8 cellular contexts compared by ENCODE assay signal in genomic region chr1:154334647-154335350, GRCh38. TPM values are rescaled to one million over a fixed set of nuclear protein-coding genes. Genes with fewer than 3 reads are reported as not detected.
A peak's percentile ranks its signal among the peaks of the same experiment; 100 is the strongest.
DNase-seq lines count a peak whose midpoint lies in the region; ATAC-seq lines count a peak whose summit lies in the region.

No MANE protein-coding gene starts in this region.

- DNase-seq in DMS 273 treated with DMSO at 0.1 percent for 48 hours (lab: John Stamatoyannopoulos, UW) (peak; percentile 28), NCI-H82 treated with DMSO at 0.1 percent for 48 hours (lab: John Stamatoyannopoulos, UW; ENCODE audit: unreplicated experiment) (peak; percentile 62), ecto neural progenitor cell (ENCODE audit: low spot score) (peak; percentile 85), memory B cell (ENCODE audit: low spot score in 2 of 2) (peak; percentile 76 to 80)
- peak; percentile 95 for DNase-seq in activated CD8-positive, alpha-beta T cell treated with anti-CD3 and anti-CD28 coated beads, Interleukin-2, amount 10 ng/mL, durations not matched to agents 7 days and 5 days
- peak; percentile 84 to 85 for DNase-seq in stimulated activated CD8-positive, alpha-beta memory T cell treated with anti-CD3 and anti-CD28 coated beads, Interleukin-15, amount 100 ng/mL, for 48 hours (ENCODE audit: low read depth in 2 of 2)

- H3K27me3 Mint-ChIP-seq in activated CD8-positive, alpha-beta T cell treated with anti-CD3 and anti-CD28 coated beads, Interleukin-2, amount 10 ng/mL, durations not matched to agents 7 days and 5 days (ENCODE audit: low read depth): no peaks in the 10 kb centered on the region
- no peaks in the 10 kb centered on the region for H3K27me3 Mint-ChIP-seq in memory B cell

- H3K4me3 Mint-ChIP-seq in activated CD8-positive, alpha-beta T cell treated with anti-CD3 and anti-CD28 coated beads, Interleukin-2, amount 10 ng/mL, durations not matched to agents 7 days and 5 days: peak overlapping the region; percentile 47
- H3K4me3 Mint-ChIP-seq in memory B cell: no peak overlapping the region

- POLR2A ChIA-PET in activated CD8-positive, alpha-beta T cell treated with anti-CD3 and anti-CD28 coated beads, Interleukin-2, amount 10 ng/mL, durations not matched to agents 7 days and 5 days (lab: Charles Lee): interaction anchor here (0.6 to 1.8 kb wide), 3 partner anchors 9 to 62 kb away, joined by 3 to 13 read pairs (median 4); no protein-coding TSS in a partner anchor

- peak overlapping the region; percentile 89 for H3K27ac Mint-ChIP-seq in activated CD8-positive, alpha-beta T cell treated with anti-CD3 and anti-CD28 coated beads, Interleukin-2, amount 10 ng/mL, durations not matched to agents 7 days and 5 days
- H3K27ac Mint-ChIP-seq in memory B cell: peak overlapping the region; percentile 31

- peaks cover 74% of the 10 kb centered on the region for H3K36me3 Mint-ChIP-seq in activated CD8-positive, alpha-beta T cell treated with anti-CD3 and anti-CD28 coated beads, Interleukin-2, amount 10 ng/mL, durations not matched to agents 7 days and 5 days (ENCODE audit: low read depth)
- H3K36me3 Mint-ChIP-seq in memory B cell: peaks cover 31% of the 10 kb centered on the region

- ATAC-seq in HG03108 (IDR thresholded peaks at IDR 0.05; ENCODE audit: unreplicated experiment) (peak; percentile 64), memory B cell (ENCODE audit: low read depth) (peak; percentile 98), HG02885 (IDR thresholded peaks at IDR 0.05; ENCODE audit: poor library complexity, unreplicated experiment) (no peak)
- ATAC-seq in activated CD8-positive, alpha-beta T cell treated with anti-CD3 and anti-CD28 coated beads, Interleukin-2, amount 10 ng/mL, durations not matched to agents 7 days and 5 days: peak; percentile 90

- peaks cover 82% of the 10 kb centered on the region for H3K4me1 Mint-ChIP-seq in activated CD8-positive, alpha-beta T cell treated with anti-CD3 and anti-CD28 coated beads, Interleukin-2, amount 10 ng/mL, durations not matched to agents 7 days and 5 days (ENCODE audit: low read depth)
- peaks cover 11% of the 10 kb centered on the region for H3K4me1 Mint-ChIP-seq in memory B cell

- H3K9me3 Mint-ChIP-seq in activated CD8-positive, alpha-beta T cell treated with anti-CD3 and anti-CD28 coated beads, Interleukin-2, amount 10 ng/mL, durations not matched to agents 7 days and 5 days (ENCODE audit: insufficient read depth): no peaks in the 10 kb centered on the region
- no peaks in the 10 kb centered on the region for H3K9me3 Mint-ChIP-seq in memory B cell

- CTCF ChIA-PET in activated CD8-positive, alpha-beta T cell treated with anti-CD3 and anti-CD28 coated beads, Interleukin-2, amount 10 ng/mL, durations not matched to agents 7 days and 5 days (lab: Charles Lee): interaction anchor here (0.6 to 6.6 kb wide), 64 partner anchors 9 to 602 kb away, joined by 3 to 195 read pairs (median 5); partner anchors contain the start of genes ATP8B2, HAX1, JTB and PMVK

RNA-seq across cellular contexts. Expression of gene ATP8B2, which starts 9.5 kb away (rescaled TPM):
- 10 to 100 TPM; 65.3 to 71.6 TPM for total RNA-seq in activated CD8-positive, alpha-beta T cell treated with anti-CD3 and anti-CD28 coated beads, Interleukin-2, amount 10 ng/mL, durations not matched to agents 7 days and 5 days

RNA-seq across cellular contexts. Expression of gene AQP10, which starts 13.9 kb away (rescaled TPM):
- not detected for total RNA-seq in activated CD8-positive, alpha-beta T cell treated with anti-CD3 and anti-CD28 coated beads, Interleukin-2, amount 10 ng/mL, durations not matched to agents 7 days and 5 days

Comparison
In these comparisons a context has a peak if more than half of its experiments do, and no peak if none do; other contexts are left out.
1. DNase-seq: peak in every context shown above with its lines; median percentile 95 in activated CD8-positive, alpha-beta T cell treated with anti-CD3 and anti-CD28 coated beads, Interleukin-2, amount 10 ng/mL, durations not matched to agents 7 days and 5 days; 85 in ecto neural progenitor cell; 84 in stimulated activated CD8-positive, alpha-beta memory T cell treated with anti-CD3 and anti-CD28 coated beads, Interleukin-15, amount 100 ng/mL, for 48 hours; 78 in memory B cell; 62 in NCI-H82 treated with DMSO at 0.1 percent for 48 hours; 28 in DMS 273 treated with DMSO at 0.1 percent for 48 hours.